1 cellular context compared by ENCODE assay signal in genomic region chr3:37995652-37996641, GRCh38.
TF ChIP-seq lines count a peak whose summit lies in the region.

No MANE protein-coding gene starts in this region.

TF ChIP-seq in GM12878, 131 proteins besides CTCF, POLR2A, EP300 and RAD21 (continued from another document):
- TF ChIP-seq, protein P1, sequence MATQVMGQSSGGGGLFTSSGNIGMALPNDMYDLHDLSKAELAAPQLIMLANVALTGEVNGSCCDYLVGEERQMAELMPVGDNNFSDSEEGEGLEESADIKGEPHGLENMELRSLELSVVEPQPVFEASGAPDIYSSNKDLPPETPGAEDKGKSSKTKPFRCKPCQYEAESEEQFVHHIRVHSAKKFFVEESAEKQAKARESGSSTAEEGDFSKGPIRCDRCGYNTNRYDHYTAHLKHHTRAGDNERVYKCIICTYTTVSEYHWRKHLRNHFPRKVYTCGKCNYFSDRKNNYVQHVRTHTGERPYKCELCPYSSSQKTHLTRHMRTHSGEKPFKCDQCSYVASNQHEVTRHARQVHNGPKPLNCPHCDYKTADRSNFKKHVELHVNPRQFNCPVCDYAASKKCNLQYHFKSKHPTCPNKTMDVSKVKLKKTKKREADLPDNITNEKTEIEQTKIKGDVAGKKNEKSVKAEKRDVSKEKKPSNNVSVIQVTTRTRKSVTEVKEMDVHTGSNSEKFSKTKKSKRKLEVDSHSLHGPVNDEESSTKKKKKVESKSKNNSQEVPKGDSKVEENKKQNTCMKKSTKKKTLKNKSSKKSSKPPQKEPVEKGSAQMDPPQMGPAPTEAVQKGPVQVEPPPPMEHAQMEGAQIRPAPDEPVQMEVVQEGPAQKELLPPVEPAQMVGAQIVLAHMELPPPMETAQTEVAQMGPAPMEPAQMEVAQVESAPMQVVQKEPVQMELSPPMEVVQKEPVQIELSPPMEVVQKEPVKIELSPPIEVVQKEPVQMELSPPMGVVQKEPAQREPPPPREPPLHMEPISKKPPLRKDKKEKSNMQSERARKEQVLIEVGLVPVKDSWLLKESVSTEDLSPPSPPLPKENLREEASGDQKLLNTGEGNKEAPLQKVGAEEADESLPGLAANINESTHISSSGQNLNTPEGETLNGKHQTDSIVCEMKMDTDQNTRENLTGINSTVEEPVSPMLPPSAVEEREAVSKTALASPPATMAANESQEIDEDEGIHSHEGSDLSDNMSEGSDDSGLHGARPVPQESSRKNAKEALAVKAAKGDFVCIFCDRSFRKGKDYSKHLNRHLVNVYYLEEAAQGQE (IDR thresholded peaks at IDR 0.05; ENCODE audit: low read depth, low read length), result no peak
- TF ChIP-seq, protein P2, sequence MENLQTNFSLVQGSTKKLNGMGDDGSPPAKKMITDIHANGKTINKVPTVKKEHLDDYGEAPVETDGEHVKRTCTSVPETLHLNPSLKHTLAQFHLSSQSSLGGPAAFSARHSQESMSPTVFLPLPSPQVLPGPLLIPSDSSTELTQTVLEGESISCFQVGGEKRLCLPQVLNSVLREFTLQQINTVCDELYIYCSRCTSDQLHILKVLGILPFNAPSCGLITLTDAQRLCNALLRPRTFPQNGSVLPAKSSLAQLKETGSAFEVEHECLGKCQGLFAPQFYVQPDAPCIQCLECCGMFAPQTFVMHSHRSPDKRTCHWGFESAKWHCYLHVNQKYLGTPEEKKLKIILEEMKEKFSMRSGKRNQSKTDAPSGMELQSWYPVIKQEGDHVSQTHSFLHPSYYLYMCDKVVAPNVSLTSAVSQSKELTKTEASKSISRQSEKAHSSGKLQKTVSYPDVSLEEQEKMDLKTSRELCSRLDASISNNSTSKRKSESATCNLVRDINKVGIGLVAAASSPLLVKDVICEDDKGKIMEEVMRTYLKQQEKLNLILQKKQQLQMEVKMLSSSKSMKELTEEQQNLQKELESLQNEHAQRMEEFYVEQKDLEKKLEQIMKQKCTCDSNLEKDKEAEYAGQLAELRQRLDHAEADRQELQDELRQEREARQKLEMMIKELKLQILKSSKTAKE (IDR thresholded peaks at IDR 0.05; ENCODE audit: low read depth, poor library complexity, severe bottlenecking), result no peak
- TF ChIP-seq BMI1 (IDR thresholded peaks at IDR 0.05; ENCODE audit: borderline replicate concordance), result no peak
- TF ChIP-seq, protein P3, sequence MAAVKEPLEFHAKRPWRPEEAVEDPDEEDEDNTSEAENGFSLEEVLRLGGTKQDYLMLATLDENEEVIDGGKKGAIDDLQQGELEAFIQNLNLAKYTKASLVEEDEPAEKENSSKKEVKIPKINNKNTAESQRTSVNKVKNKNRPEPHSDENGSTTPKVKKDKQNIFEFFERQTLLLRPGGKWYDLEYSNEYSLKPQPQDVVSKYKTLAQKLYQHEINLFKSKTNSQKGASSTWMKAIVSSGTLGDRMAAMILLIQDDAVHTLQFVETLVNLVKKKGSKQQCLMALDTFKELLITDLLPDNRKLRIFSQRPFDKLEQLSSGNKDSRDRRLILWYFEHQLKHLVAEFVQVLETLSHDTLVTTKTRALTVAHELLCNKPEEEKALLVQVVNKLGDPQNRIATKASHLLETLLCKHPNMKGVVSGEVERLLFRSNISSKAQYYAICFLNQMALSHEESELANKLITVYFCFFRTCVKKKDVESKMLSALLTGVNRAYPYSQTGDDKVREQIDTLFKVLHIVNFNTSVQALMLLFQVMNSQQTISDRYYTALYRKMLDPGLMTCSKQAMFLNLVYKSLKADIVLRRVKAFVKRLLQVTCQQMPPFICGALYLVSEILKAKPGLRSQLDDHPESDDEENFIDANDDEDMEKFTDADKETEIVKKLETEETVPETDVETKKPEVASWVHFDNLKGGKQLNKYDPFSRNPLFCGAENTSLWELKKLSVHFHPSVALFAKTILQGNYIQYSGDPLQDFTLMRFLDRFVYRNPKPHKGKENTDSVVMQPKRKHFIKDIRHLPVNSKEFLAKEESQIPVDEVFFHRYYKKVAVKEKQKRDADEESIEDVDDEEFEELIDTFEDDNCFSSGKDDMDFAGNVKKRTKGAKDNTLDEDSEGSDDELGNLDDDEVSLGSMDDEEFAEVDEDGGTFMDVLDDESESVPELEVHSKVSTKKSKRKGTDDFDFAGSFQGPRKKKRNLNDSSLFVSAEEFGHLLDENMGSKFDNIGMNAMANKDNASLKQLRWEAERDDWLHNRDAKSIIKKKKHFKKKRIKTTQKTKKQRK (IDR thresholded peaks at IDR 0.05; ENCODE audit: low read depth, low read length), result no peak
- TF ChIP-seq, protein P4, sequence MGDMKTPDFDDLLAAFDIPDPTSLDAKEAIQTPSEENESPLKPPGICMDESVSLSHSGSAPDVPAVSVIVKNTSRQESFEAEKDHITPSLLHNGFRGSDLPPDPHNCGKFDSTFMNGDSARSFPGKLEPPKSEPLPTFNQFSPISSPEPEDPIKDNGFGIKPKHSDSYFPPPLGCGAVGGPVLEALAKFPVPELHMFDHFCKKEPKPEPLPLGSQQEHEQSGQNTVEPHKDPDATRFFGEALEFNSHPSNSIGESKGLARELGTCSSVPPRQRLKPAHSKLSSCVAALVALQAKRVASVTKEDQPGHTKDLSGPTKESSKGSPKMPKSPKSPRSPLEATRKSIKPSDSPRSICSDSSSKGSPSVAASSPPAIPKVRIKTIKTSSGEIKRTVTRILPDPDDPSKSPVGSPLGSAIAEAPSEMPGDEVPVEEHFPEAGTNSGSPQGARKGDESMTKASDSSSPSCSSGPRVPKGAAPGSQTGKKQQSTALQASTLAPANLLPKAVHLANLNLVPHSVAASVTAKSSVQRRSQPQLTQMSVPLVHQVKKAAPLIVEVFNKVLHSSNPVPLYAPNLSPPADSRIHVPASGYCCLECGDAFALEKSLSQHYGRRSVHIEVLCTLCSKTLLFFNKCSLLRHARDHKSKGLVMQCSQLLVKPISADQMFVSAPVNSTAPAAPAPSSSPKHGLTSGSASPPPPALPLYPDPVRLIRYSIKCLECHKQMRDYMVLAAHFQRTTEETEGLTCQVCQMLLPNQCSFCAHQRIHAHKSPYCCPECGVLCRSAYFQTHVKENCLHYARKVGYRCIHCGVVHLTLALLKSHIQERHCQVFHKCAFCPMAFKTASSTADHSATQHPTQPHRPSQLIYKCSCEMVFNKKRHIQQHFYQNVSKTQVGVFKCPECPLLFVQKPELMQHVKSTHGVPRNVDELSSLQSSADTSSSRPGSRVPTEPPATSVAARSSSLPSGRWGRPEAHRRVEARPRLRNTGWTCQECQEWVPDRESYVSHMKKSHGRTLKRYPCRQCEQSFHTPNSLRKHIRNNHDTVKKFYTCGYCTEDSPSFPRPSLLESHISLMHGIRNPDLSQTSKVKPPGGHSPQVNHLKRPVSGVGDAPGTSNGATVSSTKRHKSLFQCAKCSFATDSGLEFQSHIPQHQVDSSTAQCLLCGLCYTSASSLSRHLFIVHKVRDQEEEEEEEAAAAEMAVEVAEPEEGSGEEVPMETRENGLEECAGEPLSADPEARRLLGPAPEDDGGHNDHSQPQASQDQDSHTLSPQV (IDR thresholded peaks at IDR 0.05), result no peak
- TF ChIP-seq ZNF217 (IDR thresholded peaks at IDR 0.05), result no peak
